ENCODE assay signal across 8 cellular contexts in the genomic region with DNA sequence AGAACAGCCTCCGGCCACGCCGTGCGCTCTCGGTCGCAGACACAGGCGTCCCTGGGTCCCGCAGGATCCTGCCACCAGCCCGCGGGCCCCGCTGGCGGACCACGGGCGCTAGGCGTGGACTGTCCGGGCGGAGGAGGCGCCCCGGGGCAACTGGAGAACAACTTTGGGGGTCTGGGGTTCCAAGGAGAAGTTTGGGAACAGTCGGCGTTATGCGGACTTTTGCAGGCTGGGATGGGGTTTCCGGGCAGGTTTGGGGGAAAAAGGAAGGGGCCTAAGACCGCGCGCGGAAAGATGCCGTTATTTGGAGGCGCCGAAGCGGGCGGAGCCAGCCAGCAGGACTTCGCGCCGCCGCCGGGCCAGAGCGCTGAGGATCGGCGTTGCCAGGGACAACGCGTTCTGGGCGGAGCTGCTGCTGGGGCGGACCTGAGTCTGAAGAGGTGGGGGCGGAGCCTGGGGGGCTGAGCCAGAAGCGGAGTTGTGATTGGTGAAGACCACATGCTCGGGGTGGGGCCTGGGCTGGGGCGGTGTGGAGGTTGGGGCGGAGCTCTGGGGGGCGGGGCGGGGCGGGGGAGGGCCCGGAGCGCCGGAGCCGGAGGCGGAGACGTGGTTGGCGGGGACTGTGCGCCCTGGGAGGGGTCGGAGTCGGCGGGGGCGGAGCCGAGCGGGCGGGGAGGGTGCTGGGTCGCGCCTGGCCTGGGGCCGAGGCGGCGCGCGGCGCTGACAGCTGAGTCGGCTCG. TPM values are rescaled to one million over a fixed set of nuclear protein-coding genes. Genes with fewer than 3 reads are reported as not detected.
A peak's percentile ranks its signal among the peaks of the same experiment; 100 is the strongest.
DNase-seq lines count a peak whose midpoint lies in the region; ATAC-seq and TF ChIP-seq lines count a peak whose summit lies in the region.

A gene (plus strand): TSS at position 680 of the 737 bp plus-strand sequence. CDS start 120 bp downstream, outside the sequence.

- peaks cover 17% of the 10 kb centered on the region for H3K4me1 Mint-ChIP-seq in activated CD4-positive, alpha-beta T cell treated with anti-CD3 and anti-CD28 coated beads, Interleukin-2, amount 10 ng/mL, durations not matched to agents 24 days and 14 days

- no peaks in the 10 kb centered on the region for H3K36me3 ChIP-seq in BLaER1 treated with 17β-estradiol and CSF1 and Interleukin-3, amounts not matched to agents 10 nM and 100 nM

- H3K4me1 ChIP-seq in BLaER1 treated with 17β-estradiol and CSF1 and Interleukin-3, amounts not matched to agents 10 nM and 100 nM, result peaks cover 27 to 63% (median 52%) of the 10 kb centered on the region in 10 experiments

- intact Hi-C loops in activated CD4-positive, alpha-beta T cell treated with anti-CD3 and anti-CD28 coated beads, Interleukin-2, amount 10 ng/mL, durations not matched to agents 24 days and 14 days (cut with micrococcal nuclease), result loop anchor here (1.0 to 5.0 kb wide), 2 partner anchors 79 to 109 kb away; a partner anchor contains a TSS

- peaks cover 1 to 9% (median 6%) of the 10 kb centered on the region in 11 experiments; a peak in 21 of 22 replicates for H3K9me3 ChIP-seq in BLaER1 treated with 17β-estradiol and CSF1 and Interleukin-3, amounts not matched to agents 10 nM and 100 nM (replicated peaks in 1 of 11)

- peaks cover 35% of the 10 kb centered on the region for H3K27me3 Mint-ChIP-seq in activated CD4-positive, alpha-beta T cell treated with anti-CD3 and anti-CD28 coated beads, Interleukin-2, amount 10 ng/mL, durations not matched to agents 24 days and 14 days

- H4K20me1 ChIP-seq in BLaER1 treated with 17β-estradiol and CSF1 and Interleukin-3, amounts not matched to agents 10 nM and 100 nM, result no peaks in the 10 kb centered on the region

- ATAC-seq in GM19328 (IDR thresholded peaks at IDR 0.05; ENCODE audit: unreplicated experiment) (peak; percentile 94), HG03469 (IDR thresholded peaks at IDR 0.05; ENCODE audit: unreplicated experiment) (peak; percentile 79), left lobe of liver (peak; percentile 88)

- no peaks in the 10 kb centered on the region for H3K9me3 Mint-ChIP-seq in activated CD4-positive, alpha-beta T cell treated with anti-CD3 and anti-CD28 coated beads, Interleukin-2, amount 10 ng/mL, durations not matched to agents 24 days and 14 days

- DNase-seq in NCI-H526 (lab: John Stamatoyannopoulos, UW), result peak; percentile 91 to 99
- DNase-seq in activated CD4-positive, alpha-beta T cell treated with anti-CD3 and anti-CD28 coated beads, Interleukin-2, amount 10 ng/mL, durations not matched to agents 24 days and 14 days, result peak; percentile 100
- DNase-seq in coronary artery (ENCODE audit: low spot score), result peak; percentile 100
- DNase-seq in left lobe of liver (ENCODE audit: low spot score), result peak; percentile 100
- peak; percentile 100 for DNase-seq in stimulated activated CD4-positive, alpha-beta T cell treated with anti-CD3 and anti-CD28 coated beads, Interleukin-2, amount 100 ng/mL, for 24 hours

- no peak for TF ChIP-seq CTCF in coronary artery (IDR thresholded peaks at IDR 0.05)

- peaks cover 0 to 8% (median 0%) of the 10 kb centered on the region in 11 experiments; a peak in 2 of 22 replicates for H3K27me3 ChIP-seq in BLaER1 treated with 17β-estradiol and CSF1 and Interleukin-3, amounts not matched to agents 10 nM and 100 nM

- H3K4me2 ChIP-seq in BLaER1 treated with 17β-estradiol and CSF1 and Interleukin-3, amounts not matched to agents 10 nM and 100 nM, result peak within 1 kb of the TSS; percentile 93 to 100 (median 98)

- H3K4me3 Mint-ChIP-seq in activated CD4-positive, alpha-beta T cell treated with anti-CD3 and anti-CD28 coated beads, Interleukin-2, amount 10 ng/mL, durations not matched to agents 24 days and 14 days, result peak within 1 kb of the TSS; percentile 90

- no peaks in the 10 kb centered on the region for H3K36me3 Mint-ChIP-seq in activated CD4-positive, alpha-beta T cell treated with anti-CD3 and anti-CD28 coated beads, Interleukin-2, amount 10 ng/mL, durations not matched to agents 24 days and 14 days (ENCODE audit: low read depth)

- H3K27ac Mint-ChIP-seq in activated CD4-positive, alpha-beta T cell treated with anti-CD3 and anti-CD28 coated beads, Interleukin-2, amount 10 ng/mL, durations not matched to agents 24 days and 14 days, result peak within 1 kb of the TSS; percentile 87

- peak within 1 kb of the TSS; percentile 75 to 96 (median 78) for H3K4me3 ChIP-seq in BLaER1 treated with 17β-estradiol and CSF1 and Interleukin-3, amounts not matched to agents 10 nM and 100 nM
- peak within 1 kb of the TSS; percentile 85 for H3K4me3 ChIP-seq in coronary artery

- H3K9ac ChIP-seq in BLaER1 treated with 17β-estradiol and CSF1 and Interleukin-3, amounts not matched to agents 10 nM and 100 nM, result peak within 1 kb of the TSS; percentile 83 to 97 (median 92)

- H3K27ac ChIP-seq in BLaER1 treated with 17β-estradiol and CSF1 and Interleukin-3, amounts not matched to agents 10 nM and 100 nM, result peak within 1 kb of the TSS; percentile 75 to 97 (median 92)
- peak within 1 kb of the TSS; percentile 89 to 91 for H3K27ac ChIP-seq in coronary artery

RNA-seq across cellular contexts. Expression of the gene that starts here (rescaled TPM):
- total RNA-seq in activated CD4-positive, alpha-beta T cell treated with anti-CD3 and anti-CD28 coated beads, Interleukin-2, amount 10 ng/mL, durations not matched to agents 24 days and 14 days, result 0.02 and 0.05 TPM in 2 replicates
- total RNA-seq in left lobe of liver, result 1.5 TPM

Comparison
In these comparisons a context has a peak if more than half of its experiments do, and no peak if none do; other contexts are left out.
1. Peak in every context shown above with its lines: DNase-seq, ATAC-seq, H3K4me3 ChIP-seq and H3K27ac ChIP-seq.
2. Peak in DNase-seq in activated CD4-positive, alpha-beta T cell treated with anti-CD3 and anti-CD28 coated beads, Interleukin-2, amount 10 ng/mL, durations not matched to agents 24 days and 14 days; RNA of the gene not detected or under 1 TPM.